ENCODE assay signal across 18 cellular contexts in the genomic region with DNA sequence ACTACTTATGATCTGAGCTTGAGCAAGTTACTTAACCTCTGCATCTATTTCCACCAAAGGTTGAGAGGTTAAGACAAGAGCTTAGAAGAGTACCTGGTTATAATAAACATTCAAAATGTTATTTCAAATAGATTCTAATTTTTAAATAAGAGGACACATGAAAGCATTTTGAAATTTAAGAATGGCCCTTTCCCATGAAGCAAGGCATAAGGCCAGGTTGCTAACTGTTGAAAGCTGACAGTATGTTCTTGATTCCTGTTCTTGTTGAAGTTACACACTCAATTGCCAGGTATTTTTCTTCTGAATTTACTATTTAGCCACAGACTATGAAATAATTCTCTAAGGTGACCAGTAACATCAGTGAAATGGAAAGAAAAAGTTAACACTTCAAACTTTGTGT. TPM values are rescaled to one million over a fixed set of nuclear protein-coding genes. Genes with fewer than 3 reads are reported as not detected.
"Had no signal": no experiment of that assay in that cellular context is flagged by ENCODE, and none has a peak within 500 bp of the region (broad histone marks: within the 10 kb centered on the region; RNA-seq: fewer than 3 reads in every experiment).

No MANE protein-coding gene starts in this region.

- H3K4me3 Mint-ChIP-seq: activated naive CD4-positive, alpha-beta T cell treated with anti-CD3 and anti-CD28 coated beads for 36 hours; immature natural killer cell; nephron; stimulated activated naive B cell treated with anti-CD40 and anti-IgM and Interleukin-4, amounts not matched to agents 10 μg/mL and 1 μg/mL and 100 μg/mL, for 72 hours had no signal

- H3K9me3 Mint-ChIP-seq: activated naive CD4-positive, alpha-beta T cell treated with anti-CD3 and anti-CD28 coated beads for 36 hours; immature natural killer cell; nephron; stimulated activated naive B cell treated with anti-CD40 and anti-IgM and Interleukin-4, amounts not matched to agents 10 μg/mL and 1 μg/mL and 100 μg/mL, for 72 hours had no signal

- H3K27ac ChIP-seq: adrenal gland, upper lobe of right lung had no signal

- H3K4me1 Mint-ChIP-seq: nephron had no signal

- H3K27me3 ChIP-seq: adrenal gland, dorsolateral prefrontal cortex, upper lobe of right lung had no signal

- H3K9me3 ChIP-seq: adrenal gland, upper lobe of right lung had no signal

- H3K4me3 ChIP-seq: adrenal gland, dorsolateral prefrontal cortex, upper lobe of right lung had no signal

- ATAC-seq: left ventricle myocardium superior; stimulated activated naive B cell treated with anti-CD40 and anti-IgM and Interleukin-4, amounts not matched to agents 10 μg/mL and 1 μg/mL and 100 μg/mL, for 72 hours; upper lobe of right lung had no signal

- H3K27ac Mint-ChIP-seq: stimulated activated naive B cell treated with anti-CD40 and anti-IgM and Interleukin-4, amounts not matched to agents 10 μg/mL and 1 μg/mL and 100 μg/mL, for 72 hours had no signal

- H3K27me3 Mint-ChIP-seq: stimulated activated naive B cell treated with anti-CD40 and anti-IgM and Interleukin-4, amounts not matched to agents 10 μg/mL and 1 μg/mL and 100 μg/mL, for 72 hours had no signal

- DNase-seq: activated CD4-positive, alpha-beta T cell treated with anti-CD3 and anti-CD28 coated beads, Interleukin-2, amount 50 U/mL, for 1 hour; activated naive CD4-positive, alpha-beta T cell treated with anti-CD3 and anti-CD28 coated beads for 36 hours; activated T-cell treated with anti-CD3 and anti-CD28 coated beads for 4 hours; adrenal gland; dorsolateral prefrontal cortex; immature natural killer cell; kidney glomerular epithelial cell; left ventricle myocardium superior; mesendoderm; occipital lobe; posterior cingulate gyrus; stimulated activated naive B cell treated with anti-CD40 and anti-IgM and Interleukin-4, amounts not matched to agents 10 μg/mL and 1 μg/mL and 100 μg/mL, for 72 hours; T1000; upper lobe of right lung had no signal

RNA-seq across cellular contexts. Expression of a gene that starts 58.5 kb away (rescaled TPM):
- total RNA-seq: fibroblast of villous mesenchyme; left ventricle myocardium superior; renal cortical epithelial cell; T-helper 1 cell treated with Interleukin-12 subunit alpha and Interleukin-12 subunit beta and Interleukin-4 antibody, amounts not matched to agents 30 ng/mL and 1 ng/mL, for 36 hours had no signal
- polyA plus RNA-seq: immature natural killer cell had no signal
